Comparison of ENCODE assay signal across 11 cellular contexts in genomic region chr5:168288349-168289245, GRCh38. TPM values are rescaled to one million over a fixed set of nuclear protein-coding genes. Genes with fewer than 3 reads are reported as not detected.
DNase-seq lines count a peak whose midpoint lies in the region; ATAC-seq, FAIRE-seq and TF ChIP-seq lines count a peak whose summit lies in the region.
"Had no signal": no experiment of that assay in that cellular context is flagged by ENCODE, and none has a peak within 500 bp of the region (broad histone marks: within the 10 kb centered on the region; RNA-seq: fewer than 3 reads in every experiment).

No MANE protein-coding gene starts in this region.

- H3K27me3 ChIP-seq in small intestine (ENCODE audit: control insufficient read depth in 2 of 2, insufficient read depth in 2 of 2, low read length in 2 of 2) (peaks cover 0 to 3% of the 10 kb centered on the region in 2 donors), BE2C (peaks cover 29% of the 10 kb centered on the region)

- TF ChIP-seq POLR2A in H54 (IDR thresholded peaks at IDR 0.05; ENCODE audit: low read depth, low read length), result no peak

- H3K36me3 ChIP-seq in small intestine (ENCODE audit: control insufficient read depth in 2 of 2, insufficient read depth in 2 of 2, low read length in 2 of 2) (no peaks in the 10 kb centered on the region), BE2C (no peaks in the 10 kb centered on the region)

- peak; percentile 20 for FAIRE-seq in H54 (lab: Jason Lieb, UNC)
- no peak for FAIRE-seq in small intestine (lab: Jason Lieb, UNC)

- ATAC-seq in left lobe of liver, result peak; percentile 45
- no peak for ATAC-seq in SK-N-SH treated with all-trans-retinoic acid at 6 μM for 48 hours
- ATAC-seq in GM19455 (IDR thresholded peaks at IDR 0.05; ENCODE audit: unreplicated experiment), result no peak
- ATAC-seq: left ventricle myocardium superior had no signal

- TF ChIP-seq CTCF in BE2C (IDR thresholded peaks at IDR 0.05; ENCODE audit: low read depth, low read length), result no peak

- 9 to 52% (median 35%) methylated on average over 22 of the region's 22 CpGs for WGBS in small intestine, 3 donors

- peak overlapping the region; percentile 68 to 76 for H3K27ac ChIP-seq in small intestine (ENCODE audit: low read depth in 1 of 2, low read length in 1 of 2)

- no peaks in the 10 kb centered on the region for H3K9me3 ChIP-seq in small intestine (ENCODE audit: control insufficient read depth, low read depth)
- H3K9me3 ChIP-seq in BE2C, result no peaks in the 10 kb centered on the region

- H3K4me3 ChIP-seq in small intestine (ENCODE audit: low read depth in 1 of 2, low read length in 2 of 2) (peak overlapping the region in 1 of 2 donors; percentile 12), BE2C (ENCODE audit: low read depth, low read length) (no peak overlapping the region)

- no peak for DNase-seq in H54 (ENCODE audit: insufficient read length, low spot score)
- peak; percentile 54 for DNase-seq in astrocyte of the hippocampus (ENCODE audit: low read depth, low spot score)
- peak; percentile 75 for DNase-seq in left lobe of liver (ENCODE audit: low spot score)
- DNase-seq in small intestine, result peak; percentile 97
- no peak for DNase-seq in BE2C
- DNase-seq in stimulated activated CD4-positive, alpha-beta T cell treated with anti-CD3 and anti-CD28 coated beads, Interleukin-4, amount 100 ng/mL, for 4 hours, result no peak
- DNase-seq: activated T-cell treated with anti-CD3 and anti-CD28 coated beads, Interleukin-2, amount 50 U/mL, for 1 hour; CD4-positive, alpha-beta T cell; left ventricle myocardium superior had no signal

- H3K4me1 ChIP-seq in small intestine (ENCODE audit: control insufficient read depth in 2 of 2, insufficient read depth in 1 of 2, low read depth in 1 of 2, low read length in 1 of 2) (no peaks in the 10 kb centered on the region), BE2C (no peaks in the 10 kb centered on the region)

TF ChIP-seq in SK-N-SH treated with all-trans-retinoic acid at 6 μM for 48 hours, 23 proteins besides CTCF, POLR2A, EP300 and RAD21:
- TF ChIP-seq PPARA (CRISPR knock-in tag; IDR thresholded peaks at IDR 0.05; ENCODE audit: borderline replicate concordance), result no peak

RNA-seq across cellular contexts. Expression of gene WWC1, which starts 2.8 kb away (rescaled TPM):
- 11.2 TPM for total RNA-seq in left lobe of liver
- 10 to 100 TPM; 22.8 to 65.1 (median 49.6) TPM for polyA plus RNA-seq in small intestine
- 4.6 TPM for polyA plus RNA-seq in BE2C (2012; ENCODE audit: insufficient read depth, insufficient read length, low read depth)

Comparison
In these comparisons a context has a peak if more than half of its experiments do, and no peak if none do; other contexts are left out.
1. DNase-seq: peak in astrocyte of the hippocampus (single experiment), left lobe of liver (single experiment) and small intestine (single experiment); none in H54 (single experiment), BE2C (single experiment) and stimulated activated CD4-positive, alpha-beta T cell treated with anti-CD3 and anti-CD28 coated beads, Interleukin-4, amount 100 ng/mL, for 4 hours (0 of 2).